ENCODE assay signal across 8 cellular contexts in genomic region chr7:100836812-100837098, GRCh38. TPM values are rescaled to one million over a fixed set of nuclear protein-coding genes. Genes with fewer than 3 reads are reported as not detected.
A peak's percentile ranks its signal among the peaks of the same experiment; 100 is the strongest.
DNase-seq lines count a peak whose midpoint lies in the region; ATAC-seq and TF ChIP-seq lines count a peak whose summit lies in the region.

No MANE protein-coding gene starts in this region.

- no peak for TF ChIP-seq POLR2A in gastroesophageal sphincter (IDR thresholded peaks at IDR 0.05)

- H3K36me3 Mint-ChIP-seq in activated B cell treated with CpG ODN at 0.5 μM for 24 hours (ENCODE audit: low read depth), result no peaks in the 10 kb centered on the region

- peaks cover 17% of the 10 kb centered on the region for H3K4me1 Mint-ChIP-seq in activated B cell treated with CpG ODN at 0.5 μM for 24 hours

- no peak for TF ChIP-seq EP300 in gastroesophageal sphincter (IDR thresholded peaks at IDR 0.05)

- no peaks in the 10 kb centered on the region for H3K36me3 ChIP-seq in gastroesophageal sphincter

- POLR2A ChIA-PET in activated B cell treated with CpG ODN at 0.5 μM for 24 hours (lab: Charles Lee), result interaction anchor here (0.7 to 1.9 kb wide), 3 partner anchors 38 to 754 kb away, joined by 3 to 4 read pairs (median 4); partner anchors contain the start of genes FBXO24, LRCH4 and SRRT

- peak overlapping the region; percentile 85 for H3K27ac Mint-ChIP-seq in activated B cell treated with CpG ODN at 0.5 μM for 24 hours

- no peaks in the 10 kb centered on the region for H3K27me3 ChIP-seq in gastroesophageal sphincter

- H3K4me3 ChIP-seq in gastroesophageal sphincter (peak overlapping the region; percentile 32 to 45), skeletal muscle cell (ENCODE audit: low read depth, low read length) (peak overlapping the region; percentile 42)

- no peaks in the 10 kb centered on the region for H3K9me3 ChIP-seq in gastroesophageal sphincter

- peak overlapping the region; percentile 89 for H3K4me3 Mint-ChIP-seq in activated B cell treated with CpG ODN at 0.5 μM for 24 hours

- peaks cover 0 to 20% (median 6%) of the 10 kb centered on the region in 3 donors for H3K4me1 ChIP-seq in gastroesophageal sphincter

- TF ChIP-seq CTCF in GM20000 (IDR thresholded peaks at IDR 0.05; ENCODE audit: extremely low read depth, missing control alignments) (no peak), activated B cell treated with CpG ODN at 0.5 μM for 24 hours (IDR thresholded peaks at IDR 0.05) (no peak), gastroesophageal sphincter (IDR thresholded peaks at IDR 0.05) (no peak)

- intact Hi-C loops in activated B cell treated with CpG ODN at 0.5 μM for 24 hours (cut with micrococcal nuclease), result loop anchor here (1.0 kb wide), 2 partner anchors 16 to 33 kb away; partner anchors contain the start of gene SLC12A9

- peak overlapping the region; percentile 51 to 90 (median 84) for H3K27ac ChIP-seq in gastroesophageal sphincter

- H3K9me3 Mint-ChIP-seq in activated B cell treated with CpG ODN at 0.5 μM for 24 hours, result no peaks in the 10 kb centered on the region

- ATAC-seq in activated B cell treated with CpG ODN at 0.5 μM for 24 hours (ENCODE audit: low read depth), result no peak
- ATAC-seq in gastroesophageal sphincter, result no peak
- ATAC-seq in HG02885 (IDR thresholded peaks at IDR 0.05; ENCODE audit: poor library complexity, unreplicated experiment), result no peak

- DNase-seq in GM20000 (ENCODE audit: low spot score) (peak; percentile 22), activated B cell treated with CpG ODN at 0.5 μM for 24 hours (no peak), skeletal muscle cell (ENCODE audit: low read depth) (no peak), mesenteric fat pad (ENCODE audit: low spot score) (no peak), SHP77 treated with DMSO at 0.1 percent for 48 hours (lab: John Stamatoyannopoulos, UW) (no peak), iPS-NIHi7 (ENCODE audit: extremely low spot score) (no peak)

- H3K27me3 Mint-ChIP-seq in activated B cell treated with CpG ODN at 0.5 μM for 24 hours, result no peaks in the 10 kb centered on the region

- no CpG with 5 or more reads among the region's 6 CpGs for WGBS in gastroesophageal sphincter (ENCODE audit: low coverage in 1 of 2), 2 donors

- CTCF ChIA-PET in activated B cell treated with CpG ODN at 0.5 μM for 24 hours (lab: Charles Lee), result interaction anchor here (3.1 kb wide), 1 partner anchor 15 kb away, joined by 10 read pairs; the partner anchor contains the start of gene SLC12A9

RNA-seq across cellular contexts. Expression of gene EPHB4, which starts 9.4 kb away (rescaled TPM):
- total RNA-seq in activated B cell treated with CpG ODN at 0.5 μM for 24 hours (2.5 and 4.1 TPM in 2 replicates), gastroesophageal sphincter (10 to 100 TPM; 19.0 to 55.6 (median 41.5) TPM), mesenteric fat pad (45.6 TPM)

RNA-seq across cellular contexts. Expression of gene SLC12A9, which starts 15.8 kb away (rescaled TPM):
- total RNA-seq in activated B cell treated with CpG ODN at 0.5 μM for 24 hours (48.0 and 48.9 TPM in 2 replicates), gastroesophageal sphincter (10 to 100 TPM; 11.2 to 32.9 (median 20.2) TPM), mesenteric fat pad (21.7 TPM)

RNA-seq across cellular contexts. Expression of gene TRIP6, which starts 30.4 kb away (rescaled TPM):
- 12.6 and 16.9 TPM in 2 replicates for total RNA-seq in activated B cell treated with CpG ODN at 0.5 μM for 24 hours
- total RNA-seq in gastroesophageal sphincter, result 10 to 100 TPM; 71.9 to 94.3 (median 89.5) TPM
- total RNA-seq in mesenteric fat pad, result 71.0 TPM

RNA-seq across cellular contexts. Expression of gene SRRT, which starts 38.1 kb away (rescaled TPM):
- total RNA-seq in activated B cell treated with CpG ODN at 0.5 μM for 24 hours, result 229 and 244 TPM in 2 replicates
- 10 to 100 TPM; 47.5 to 73.4 (median 57.0) TPM for total RNA-seq in gastroesophageal sphincter
- 135 TPM for total RNA-seq in mesenteric fat pad

RNA-seq across cellular contexts. Expression of gene UFSP1, which starts 52.8 kb away (rescaled TPM):
- total RNA-seq in activated B cell treated with CpG ODN at 0.5 μM for 24 hours (3.4 and 4.5 TPM in 2 replicates), gastroesophageal sphincter (1 to 10 TPM; 5.4 to 9.2 (median 7.7) TPM), mesenteric fat pad (5.1 TPM)
